ENCODE assay signal across 9 cellular contexts in the genomic region with DNA sequence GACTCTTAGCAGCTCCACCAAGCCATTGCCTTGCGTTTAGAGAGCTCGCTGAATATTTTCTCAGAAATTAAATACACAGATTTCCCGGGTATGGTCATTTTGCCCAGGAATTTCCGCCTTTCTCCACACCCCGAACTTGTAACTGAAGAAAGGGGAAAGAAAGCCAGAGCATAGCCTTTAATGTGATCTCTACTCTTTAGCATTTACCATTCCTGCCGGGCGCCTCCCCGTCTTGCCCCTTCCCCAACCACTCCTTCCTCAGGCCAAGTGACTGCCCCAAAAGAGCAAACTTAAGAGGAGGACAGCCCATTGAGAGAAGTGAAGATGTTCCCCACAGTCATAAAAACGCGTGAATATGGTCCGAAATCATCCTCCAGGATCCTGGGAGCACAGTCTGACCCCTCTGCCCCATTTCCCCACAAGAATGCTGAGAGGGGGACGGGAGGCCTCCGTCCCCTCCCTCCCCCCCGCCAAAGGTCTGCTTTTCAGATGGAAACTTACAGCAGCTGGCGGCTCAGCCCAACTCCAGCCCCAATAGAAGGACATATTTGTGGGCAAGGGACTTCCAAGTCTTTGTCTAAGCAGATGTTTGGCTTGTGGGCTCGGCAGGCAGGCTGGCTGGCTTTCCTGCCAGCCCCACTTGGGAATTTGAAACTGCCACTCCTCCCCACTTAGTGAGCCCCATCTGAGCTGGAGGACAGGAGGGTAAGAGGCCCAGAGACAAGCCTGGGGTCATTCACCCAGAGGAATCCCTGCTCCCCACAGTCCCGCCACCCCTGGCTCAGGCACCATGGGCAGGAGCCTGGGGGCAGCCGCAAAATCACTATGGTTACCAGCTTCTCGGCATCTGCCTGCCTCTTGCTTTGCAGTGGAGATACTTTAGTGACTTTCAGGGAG. TPM values are rescaled to one million over a fixed set of nuclear protein-coding genes. Genes with fewer than 3 reads are reported as not detected.
A peak's percentile ranks its signal among the peaks of the same experiment; 100 is the strongest.
DNase-seq lines count a peak whose midpoint lies in the region; ATAC-seq and TF ChIP-seq lines count a peak whose summit lies in the region.
"Had no signal": no experiment of that assay in that cellular context is flagged by ENCODE, and none has a peak within 500 bp of the region (broad histone marks: within the 10 kb centered on the region; RNA-seq: fewer than 3 reads in every experiment).

No MANE protein-coding gene starts in this region.

- DNase-seq in AG09309 (ENCODE audit: low read depth) (peak; percentile 90), NCI-H2029 treated with DMSO at 0.1 percent for 48 hours (lab: John Stamatoyannopoulos, UW) (peak; percentile 80), fibroblast of lung (ENCODE audit: low read depth in 2 of 2) (peak; percentile 92 to 99), neural crest cell (ENCODE audit: low read depth, low spot score) (peak; percentile 23), KBM-7 (no peak), OCI-M1 (lab: John Stamatoyannopoulos, UW) (no peak)

- peak overlapping the region; percentile 3 for H3K4me3 Mint-ChIP-seq in neural crest cell
- H3K4me3 Mint-ChIP-seq: IgD-negative memory B cell had no signal

- peaks cover 4% of the 10 kb centered on the region for H3K36me3 ChIP-seq in fibroblast of lung (ENCODE audit: control insufficient read depth, insufficient read depth, low read length)

- no peaks in the 10 kb centered on the region for H3K79me2 ChIP-seq in fibroblast of lung (ENCODE audit: control insufficient read depth, insufficient read depth, low read length)

- H3K27me3 Mint-ChIP-seq in neural crest cell (ENCODE audit: low read depth), result no peaks in the 10 kb centered on the region
- H3K27me3 Mint-ChIP-seq: IgD-negative memory B cell had no signal

- H3K4me1 ChIP-seq in fibroblast of lung (ENCODE audit: control insufficient read depth, extremely low read depth, insufficient read depth, low read length), result peaks cover 10% of the 10 kb centered on the region

- H3K27me3 ChIP-seq in fibroblast of lung (ENCODE audit: control insufficient read depth, insufficient read depth, low read length), result no peaks in the 10 kb centered on the region

- H3K4me3 ChIP-seq in AG09309 (ENCODE audit: control insufficient read depth, low read depth, low read length) (no peak overlapping the region), fibroblast of lung (replicated peaks in 1 of 4; ENCODE audit: control extremely low read depth in 1 of 4, insufficient read depth in 1 of 4, low read depth in 3 of 4, low read length in 4 of 4) (peak overlapping the region in 1 of 4 experiments; percentile 6)

- H3K27ac Mint-ChIP-seq in neural crest cell (ENCODE audit: unreplicated experiment), result peak overlapping the region; percentile 86

- ATAC-seq in GM19463 (IDR thresholded peaks at IDR 0.05; ENCODE audit: unreplicated experiment), result no peak
- ATAC-seq in GM18520 (IDR thresholded peaks at IDR 0.05; ENCODE audit: unreplicated experiment), result no peak

- in situ Hi-C loops in KBM-7 (cut with MboI; ENCODE audit: low pct_unique_long_range_greater_than_20kb, low sequenced_read_pairs), result no loop called here

- peak overlapping the region; percentile 52 for H3K27ac ChIP-seq in fibroblast of lung (ENCODE audit: insufficient read depth, low read length)

- peak overlapping the region; percentile 3 for H3K9ac ChIP-seq in fibroblast of lung (ENCODE audit: insufficient read depth, low read length)

- H3K9me3 ChIP-seq in fibroblast of lung (ENCODE audit: control insufficient read depth, insufficient read depth, low read depth, low read length), result no peaks in the 10 kb centered on the region

- H3K36me3 Mint-ChIP-seq in neural crest cell (ENCODE audit: low read depth), result peaks cover 28% of the 10 kb centered on the region

- H4K20me1 ChIP-seq in fibroblast of lung (ENCODE audit: control insufficient read depth, extremely low read depth, insufficient read depth, low read length), result no peaks in the 10 kb centered on the region

- H3K9me3 Mint-ChIP-seq in neural crest cell, result no peaks in the 10 kb centered on the region
- H3K9me3 Mint-ChIP-seq: IgD-negative memory B cell had no signal

- H3K4me2 ChIP-seq in fibroblast of lung (ENCODE audit: extremely low read depth, insufficient read depth, low read length), result peak overlapping the region; percentile 4

- peaks cover 25% of the 10 kb centered on the region for H3K4me1 Mint-ChIP-seq in neural crest cell
- H3K4me1 Mint-ChIP-seq: IgD-negative memory B cell had no signal

- H2AFZ ChIP-seq in fibroblast of lung (ENCODE audit: low read length), result peak overlapping the region; percentile 12

- TF ChIP-seq CTCF in AG09309 (IDR thresholded peaks at IDR 0.05; ENCODE audit: control insufficient read depth, insufficient read depth, low read depth, low read length, missing control alignments), result no peak
- no peak for TF ChIP-seq CTCF in fibroblast of lung (conservative IDR thresholded peaks at IDR 0.05 in 1 of 2, IDR thresholded peaks at IDR 0.05 in 1 of 2; ENCODE audit: low read depth in 1 of 2, low read length in 2 of 2)
- no peak for TF ChIP-seq CTCF in neural crest cell (conservative IDR thresholded peaks at IDR 0.05)

RNA-seq across cellular contexts. Expression of gene LMCD1, which starts 53.4 kb away (rescaled TPM):
- total RNA-seq in fibroblast of lung, result 40.1 and 60.1 TPM in 2 replicates
- 29.7 and 137 TPM in 2 replicates for polyA plus RNA-seq in fibroblast of lung
- 33.1 and 156 TPM in 2 replicates for polyA plus RNA-seq in fibroblast of lung (2012)
- 22.1 and 94.8 TPM in 2 replicates for polyA minus RNA-seq in fibroblast of lung (ENCODE audit: low replicate concordance)
- 28.4 and 29.0 TPM in 2 replicates for total RNA-seq in neural crest cell

Comparison
In these comparisons a context has a peak if more than half of its experiments do, and no peak if none do; other contexts are left out.
1. DNase-seq: peak in AG09309 (single experiment), NCI-H2029 treated with DMSO at 0.1 percent for 48 hours (single experiment), fibroblast of lung (2 of 2) and neural crest cell (single experiment); none in KBM-7 (single experiment) and OCI-M1 (single experiment).